1 cellular context compared by ENCODE assay signal in genomic region chr6:25278914-25279747, GRCh38.
TF ChIP-seq lines count a peak whose summit lies in the region.

Gene CARMIL1 (plus strand): TSS chr6:25279374. CDS start chr6:25279796, 422 bp downstream.

TF ChIP-seq in HepG2, 621 proteins besides CTCF, POLR2A, EP300 and RAD21 (continued from another document and continues in another):
- TF ChIP-seq ZNF414 (CRISPR knock-in tag; IDR thresholded peaks at IDR 0.05) (no peak), ZNF773 (CRISPR knock-in tag; IDR thresholded peaks at IDR 0.05; ENCODE audit: borderline replicate concordance) (no peak), ZNF124 (CRISPR knock-in tag; IDR thresholded peaks at IDR 0.05) (no peak), ZNF362 (CRISPR knock-in tag; IDR thresholded peaks at IDR 0.05; ENCODE audit: borderline replicate concordance) (peak; percentile 49; the same call in 1 of the 2 replicates), IRX3 (CRISPR knock-in tag; IDR thresholded peaks at IDR 0.05; ENCODE audit: borderline replicate concordance, low read depth) (no peak), NR1H2 (CRISPR knock-in tag; IDR thresholded peaks at IDR 0.05; ENCODE audit: borderline replicate concordance, low read depth) (no peak), MYPOP (CRISPR knock-in tag; IDR thresholded peaks at IDR 0.05) (peak; percentile 55; the same call in 1 of the 2 replicates), PBX3 (CRISPR knock-in tag; IDR thresholded peaks at IDR 0.05; ENCODE audit: borderline replicate concordance) (no peak), FOXK1 (CRISPR knock-in tag; IDR thresholded peaks at IDR 0.05; ENCODE audit: borderline replicate concordance, low read depth) (no peak), NR3C1 (CRISPR knock-in tag; IDR thresholded peaks at IDR 0.05) (no peak), HES4 (CRISPR knock-in tag; IDR thresholded peaks at IDR 0.05; ENCODE audit: borderline replicate concordance) (no peak), MTERF4 (CRISPR knock-in tag; IDR thresholded peaks at IDR 0.05) (no peak), GATAD1 (CRISPR knock-in tag; IDR thresholded peaks at IDR 0.05) (no peak), AHDC1 (CRISPR knock-in tag; IDR thresholded peaks at IDR 0.05; ENCODE audit: borderline replicate concordance) (no peak), ZNF224 (CRISPR knock-in tag; IDR thresholded peaks at IDR 0.05) (no peak), RBAK (CRISPR knock-in tag; IDR thresholded peaks at IDR 0.05) (no peak), POGZ (CRISPR knock-in tag; IDR thresholded peaks at IDR 0.05) (0 out of 2 replicates have a peak, but pooled peaks have one; percentile 33), BRF2 (CRISPR knock-in tag; IDR thresholded peaks at IDR 0.05) (no peak), ATRX (CRISPR knock-in tag; IDR thresholded peaks at IDR 0.05; ENCODE audit: borderline replicate concordance) (no peak), ZNF513 (CRISPR knock-in tag; conservative IDR thresholded peaks at IDR 0.05) (0 out of 2 replicates have a peak, but pooled peaks have one; percentile 50), ZNF333 (CRISPR knock-in tag; IDR thresholded peaks at IDR 0.05; ENCODE audit: borderline replicate concordance) (no peak), MLLT10 (CRISPR knock-in tag; IDR thresholded peaks at IDR 0.05) (no peak), ZNF260 (CRISPR knock-in tag; IDR thresholded peaks at IDR 0.05; ENCODE audit: borderline replicate concordance, low read depth) (no peak), ZNF569 (CRISPR knock-in tag; IDR thresholded peaks at IDR 0.05; ENCODE audit: borderline replicate concordance) (no peak), ZNF800 (CRISPR knock-in tag; IDR thresholded peaks at IDR 0.05) (peak; percentile 94), DR1 (CRISPR knock-in tag; IDR thresholded peaks at IDR 0.05) (no peak), BCL6 (CRISPR knock-in tag; IDR thresholded peaks at IDR 0.05) (peak; percentile 63), ZNF510 (CRISPR knock-in tag; IDR thresholded peaks at IDR 0.05; ENCODE audit: low read depth) (no peak), DNMT3B (CRISPR knock-in tag; conservative IDR thresholded peaks at IDR 0.05) (peak; percentile 80; the same call in 1 of the 2 replicates), ZSCAN9 (CRISPR knock-in tag; IDR thresholded peaks at IDR 0.05; ENCODE audit: borderline replicate concordance) (no peak), PRPF4 (IDR thresholded peaks at IDR 0.05; ENCODE audit: low read depth, low read length, poor library complexity, severe bottlenecking) (no peak), MAX (IDR thresholded peaks at IDR 0.05) (0 out of 2 replicates have a peak, but pooled peaks have one; percentile 37), TIGD3 (CRISPR knock-in tag; IDR thresholded peaks at IDR 0.05; ENCODE audit: borderline replicate concordance) (no peak), KDM3A (CRISPR knock-in tag; IDR thresholded peaks at IDR 0.05; ENCODE audit: low read depth) (no peak; the same call in 1 of the 2 replicates), KAT2B (IDR thresholded peaks at IDR 0.05; ENCODE audit: borderline replicate concordance, low read depth, low read length) (no peak), ZNF382 (CRISPR knock-in tag; IDR thresholded peaks at IDR 0.05; ENCODE audit: borderline replicate concordance) (no peak), TCF7L2 (IDR thresholded peaks at IDR 0.05; ENCODE audit: low read depth, low read length) (no peak), HOXA5 (CRISPR knock-in tag; IDR thresholded peaks at IDR 0.05) (peak; percentile 86), ZNF512 (CRISPR knock-in tag; IDR thresholded peaks at IDR 0.05) (no peak), MXI1 (IDR thresholded peaks at IDR 0.05; ENCODE audit: borderline replicate concordance, low read depth, low read length) (no peak), RBM39 (IDR thresholded peaks at IDR 0.05; ENCODE audit: low read depth, low read length, poor library complexity, severe bottlenecking) (peak; percentile 84), ETV6 (CRISPR knock-in tag; conservative IDR thresholded peaks at IDR 0.05) (no peak)
